1 cellular context compared by ENCODE assay signal in genomic region chrX:53438174-53438831, GRCh38.
TF ChIP-seq lines count a peak whose summit lies in the region.

No MANE protein-coding gene starts in this region.

TF ChIP-seq in endothelial cell of umbilical vein, 7 proteins besides CTCF, POLR2A, EP300 and RAD21:
- no peak for TF ChIP-seq POLR2AphosphoS5 (IDR thresholded peaks at IDR 0.05; ENCODE audit: insufficient read depth, low read depth, low read length)
- no peak for TF ChIP-seq MYC (IDR thresholded peaks at IDR 0.05; ENCODE audit: low read depth, low read length)
- no peak for TF ChIP-seq FOS (IDR thresholded peaks at IDR 0.05; ENCODE audit: borderline replicate concordance, insufficient read depth, low read length)
- no peak for TF ChIP-seq JUN (IDR thresholded peaks at IDR 0.05; ENCODE audit: borderline replicate concordance, insufficient read depth, insufficient read length, low read depth)
- TF ChIP-seq MAX (IDR thresholded peaks at IDR 0.05; ENCODE audit: insufficient read depth, insufficient read length): no peak
